In genomic region chr15:40048155-40048792, GRCh38 we compare ENCODE assay signal across 9 cellular contexts. TPM values are rescaled to one million over a fixed set of nuclear protein-coding genes. Genes with fewer than 3 reads are reported as not detected.
DNase-seq lines count a peak whose midpoint lies in the region; TF ChIP-seq lines count a peak whose summit lies in the region.
"Had no signal": no experiment of that assay in that cellular context is flagged by ENCODE, and none has a peak within 500 bp of the region (broad histone marks: within the 10 kb centered on the region; RNA-seq: fewer than 3 reads in every experiment).

No MANE protein-coding gene starts in this region.

- H3K27me3 ChIP-seq in right atrium auricular region (no peaks in the 10 kb centered on the region), suprapubic skin (no peaks in the 10 kb centered on the region)

- H3K36me3 ChIP-seq in right atrium auricular region: no peaks in the 10 kb centered on the region
- H3K36me3 ChIP-seq in suprapubic skin: no peaks in the 10 kb centered on the region

- DNase-seq in activated T-cell treated with anti-CD3 and anti-CD28 coated beads, Interleukin-2, amount 50 U/mL, for 1 hour: peak; percentile 34
- no peak for DNase-seq in activated T-cell treated with anti-CD3 and anti-CD28 coated beads for 4 hours
- peak in 3 of 5 donors; percentile 15 to 64 (median 32) for DNase-seq in T-helper 1 cell
- peak; percentile 58 for DNase-seq in right atrium auricular region (ENCODE audit: low spot score)
- DNase-seq in suprapubic skin (ENCODE audit: low spot score in 2 of 2): no peak
- DNase-seq in erythroblast (lab: John Stamatoyannopoulos, UW): no peak
- no peak for DNase-seq in NCI-H1048 (lab: John Stamatoyannopoulos, UW)
- DNase-seq in NCI-H2171 treated with DMSO at 0.1 percent for 48 hours (lab: John Stamatoyannopoulos, UW): no peak
- DNase-seq: NCI-H187 had no signal

- TF ChIP-seq CTCF in right atrium auricular region (IDR thresholded peaks at IDR 0.05) (no peak), suprapubic skin (IDR thresholded peaks at IDR 0.05) (no peak)

- peaks cover 0 to 55% of the 10 kb centered on the region in 2 donors for H3K4me1 ChIP-seq in right atrium auricular region
- peaks cover 47% of the 10 kb centered on the region for H3K4me1 ChIP-seq in suprapubic skin

- TF ChIP-seq POLR2A in suprapubic skin (IDR thresholded peaks at IDR 0.05) (no peak), erythroblast (IDR thresholded peaks at IDR 0.05; ENCODE audit: low read length) (no peak)

- WGBS in suprapubic skin: 73% methylated on average over 9 of the region's 10 CpGs

- H3K4me3 ChIP-seq in right atrium auricular region (no peak overlapping the region), suprapubic skin (no peak overlapping the region)

- no peak for TF ChIP-seq EP300 in suprapubic skin (IDR thresholded peaks at IDR 0.05)

- no peaks in the 10 kb centered on the region for H3K9me3 ChIP-seq in right atrium auricular region
- no peaks in the 10 kb centered on the region for H3K9me3 ChIP-seq in suprapubic skin

- H3K27ac ChIP-seq in right atrium auricular region (peak overlapping the region; percentile 21 to 50), suprapubic skin (peak overlapping the region; percentile 31)

RNA-seq across cellular contexts. Expression of gene SRP14, which starts 9.3 kb away (rescaled TPM):
- total RNA-seq in right atrium auricular region (100 to 1,000 TPM; 255 to 283 TPM), suprapubic skin (100 to 1,000 TPM; 161 to 218 (median 170) TPM)

Comparison
In these comparisons a context has a peak if more than half of its experiments do, and no peak if none do; other contexts are left out.
1. DNase-seq: peak in activated T-cell treated with anti-CD3 and anti-CD28 coated beads, Interleukin-2, amount 50 U/mL, for 1 hour (single experiment), T-helper 1 cell (3 of 5) and right atrium auricular region (single experiment); none in activated T-cell treated with anti-CD3 and anti-CD28 coated beads for 4 hours (single experiment), suprapubic skin (0 of 2), erythroblast (0 of 2), NCI-H1048 (single experiment) and NCI-H2171 treated with DMSO at 0.1 percent for 48 hours (single experiment).